Comparison of ENCODE assay signal across 8 cellular contexts in the genomic region with DNA sequence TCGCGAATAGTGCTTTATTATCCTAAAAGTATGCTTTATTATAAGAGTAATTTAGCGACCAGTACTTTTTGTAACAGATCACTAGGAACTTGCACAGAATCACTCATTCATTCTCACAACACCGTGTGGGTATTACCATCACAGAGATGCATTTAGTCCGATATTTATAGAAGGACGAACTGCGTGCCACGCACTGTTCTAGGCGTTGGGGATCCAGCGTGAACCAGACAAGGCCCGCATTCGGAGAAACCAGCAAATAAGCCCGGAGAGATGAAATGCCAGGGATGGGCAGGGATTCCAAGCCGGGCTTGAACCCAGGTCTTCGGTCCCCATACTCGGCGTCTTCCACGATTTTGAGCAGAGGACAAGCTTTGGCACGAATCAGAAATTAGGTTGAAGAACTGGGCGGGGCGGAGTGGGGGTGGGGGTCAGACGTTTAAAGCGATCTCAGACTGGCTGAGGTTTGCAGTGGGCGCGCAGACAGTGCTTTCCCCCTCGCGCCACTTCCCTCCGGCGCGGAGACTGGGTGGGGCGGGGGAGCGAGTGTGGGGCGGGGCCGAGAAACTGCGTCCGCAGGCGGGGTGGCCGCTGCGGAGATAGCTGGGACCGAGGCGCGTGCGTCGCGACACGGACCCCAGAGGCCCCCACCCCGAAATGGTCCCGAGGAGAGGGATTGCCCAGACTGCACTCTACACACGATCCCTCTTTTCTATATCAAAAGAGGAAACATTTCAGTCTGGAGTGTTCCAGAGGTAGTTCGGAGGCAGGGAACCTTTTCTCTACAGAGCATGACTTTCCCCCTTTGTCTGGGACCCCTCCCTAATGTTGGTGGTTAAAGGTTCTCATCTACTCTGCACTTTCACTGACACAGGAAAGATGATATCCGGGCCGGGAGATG. TPM values are rescaled to one million over a fixed set of nuclear protein-coding genes. Genes with fewer than 3 reads are reported as not detected.
DNase-seq lines count a peak whose midpoint lies in the region; ATAC-seq and TF ChIP-seq lines count a peak whose summit lies in the region.

No MANE protein-coding gene starts in this region.

- peaks cover 16% of the 10 kb centered on the region for H3K36me3 Mint-ChIP-seq in neural progenitor cell

- peaks cover 44% of the 10 kb centered on the region for H3F3A ChIP-seq in neural progenitor cell (ENCODE audit: low read depth)

- H3K9me3 Mint-ChIP-seq in neural progenitor cell: no peaks in the 10 kb centered on the region

- H3K9ac ChIP-seq in neural progenitor cell (no peak overlapping the region), stomach smooth muscle (ENCODE audit: low read length in 2 of 2) (peak overlapping the region in 1 of 2 donors; percentile 42)

- peak overlapping the region; percentile 99 for H3K4me3 Mint-ChIP-seq in neural progenitor cell

- peak overlapping the region; percentile 70 for H3K4me3 ChIP-seq in neural progenitor cell
- peak overlapping the region; percentile 74 to 78 for H3K4me3 ChIP-seq in stomach smooth muscle (ENCODE audit: low read length in 2 of 2)

- no peak overlapping the region for H3K27ac ChIP-seq in neural progenitor cell
- H3K27ac ChIP-seq in stomach smooth muscle (ENCODE audit: low read length): no peak overlapping the region

- no peak for TF ChIP-seq CTCF in neural progenitor cell (IDR thresholded peaks at IDR 0.05)

- H3K4me2 ChIP-seq in neural progenitor cell: peak overlapping the region; percentile 100

- H3K9me3 ChIP-seq in neural progenitor cell (ENCODE audit: low read depth) (no peaks in the 10 kb centered on the region), stomach smooth muscle (ENCODE audit: control insufficient read depth in 2 of 2, low read length in 2 of 2) (no peaks in the 10 kb centered on the region)

- H3K27me3 ChIP-seq in neural progenitor cell: peaks cover 30% of the 10 kb centered on the region
- H3K27me3 ChIP-seq in stomach smooth muscle (ENCODE audit: control insufficient read depth in 1 of 2, insufficient read depth in 2 of 2, low read length in 2 of 2): peaks cover 19 to 45% of the 10 kb centered on the region in 2 donors

- H3K27ac Mint-ChIP-seq in neural progenitor cell: peak overlapping the region; percentile 79

- ATAC-seq in GM18502 (IDR thresholded peaks at IDR 0.05; ENCODE audit: poor library complexity, unreplicated experiment) (peak; percentile 31), GM21723 (IDR thresholded peaks at IDR 0.05; ENCODE audit: unreplicated experiment) (no peak), GM19452 (IDR thresholded peaks at IDR 0.05; ENCODE audit: unreplicated experiment) (no peak)

- DNase-seq in NCI-H2227 treated with DMSO at 0.1 percent for 48 hours (lab: John Stamatoyannopoulos, UW): peak; percentile 79
- DNase-seq in activated CD8-positive, alpha-beta memory T cell treated with anti-CD3 and anti-CD28 coated beads for 24 hours: peak; percentile 89
- DNase-seq in erythroblast (lab: John Stamatoyannopoulos, UW): peak; percentile 40 to 46
- peak; percentile 66 for DNase-seq in neural progenitor cell (ENCODE audit: low spot score)

- H3K4me1 ChIP-seq in neural progenitor cell: peaks cover 45% of the 10 kb centered on the region
- peaks cover 17% of the 10 kb centered on the region for H3K4me1 ChIP-seq in stomach smooth muscle (ENCODE audit: control insufficient read depth, insufficient read depth, low read length)

- no peak for TF ChIP-seq POLR2A in erythroblast (IDR thresholded peaks at IDR 0.05; ENCODE audit: low read length)

- peaks cover 26% of the 10 kb centered on the region for H4K20me1 ChIP-seq in neural progenitor cell (ENCODE audit: low read depth)

- H3K4me1 Mint-ChIP-seq in neural progenitor cell: peaks cover 56% of the 10 kb centered on the region

- peak overlapping the region; percentile 80 for H2AFZ ChIP-seq in neural progenitor cell (replicated peaks)

- no peaks in the 10 kb centered on the region for H3K36me3 ChIP-seq in neural progenitor cell
- H3K36me3 ChIP-seq in stomach smooth muscle (ENCODE audit: control insufficient read depth in 2 of 2, insufficient read depth in 2 of 2, low read length in 2 of 2): peaks cover 0 to 4% of the 10 kb centered on the region in 2 donors

- peaks cover 16% of the 10 kb centered on the region for H3K27me3 Mint-ChIP-seq in neural progenitor cell (ENCODE audit: insufficient read depth, low read depth)

- peaks cover 11% of the 10 kb centered on the region for H3K79me2 ChIP-seq in neural progenitor cell (ENCODE audit: low read depth)

RNA-seq across cellular contexts. Expression of a gene that starts 1.1 kb away (rescaled TPM):
- total RNA-seq in neural progenitor cell (ENCODE audit: low replicate concordance): 31.0 and 32.6 TPM in 2 replicates
